9 cellular contexts compared by ENCODE assay signal in the genomic region with DNA sequence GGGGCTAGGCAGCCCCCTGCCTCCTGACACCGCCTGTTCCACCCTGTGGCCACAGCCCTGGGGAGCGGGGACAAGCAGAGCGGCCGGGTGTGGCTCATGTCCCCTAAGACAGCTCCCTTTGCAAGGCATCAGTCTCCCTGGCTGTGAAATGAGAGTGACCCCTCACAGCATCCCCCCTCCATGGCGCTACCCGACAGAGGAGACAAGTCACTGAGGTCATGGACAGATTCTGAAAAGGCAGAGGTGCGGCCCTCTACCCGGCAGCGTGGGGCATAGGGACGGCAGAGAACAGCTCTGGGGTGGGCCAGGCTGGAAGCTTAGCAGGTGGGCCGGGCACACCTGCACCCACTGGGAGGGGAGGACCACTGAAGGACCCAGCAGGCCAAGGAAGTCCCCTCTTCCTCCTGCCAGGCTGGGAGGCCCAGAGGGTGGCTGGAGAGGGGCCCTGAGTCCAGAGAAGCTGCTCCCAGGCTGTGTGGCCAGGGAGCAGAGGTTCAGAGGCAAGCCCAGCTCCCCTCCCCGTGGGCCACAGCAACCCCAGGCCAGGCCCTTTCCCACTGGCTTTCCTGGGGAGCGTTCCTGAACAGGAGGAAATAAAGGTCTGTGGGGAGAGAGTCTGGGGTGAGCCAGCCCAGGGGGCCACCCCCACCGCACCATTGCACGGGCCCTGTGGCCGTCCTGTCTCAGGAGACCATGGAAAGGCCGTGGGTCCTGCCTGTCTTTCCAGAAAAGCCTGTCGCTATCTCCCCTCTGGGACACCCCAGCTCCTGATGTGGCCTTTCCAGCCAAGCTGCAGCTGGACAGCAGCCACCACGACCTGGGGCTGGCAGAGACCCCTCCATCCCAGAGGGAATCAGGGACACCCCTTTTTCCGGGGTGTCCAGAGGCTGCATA. TPM values are rescaled to one million over a fixed set of nuclear protein-coding genes. Genes with fewer than 3 reads are reported as not detected.
DNase-seq lines count a peak whose midpoint lies in the region; ATAC-seq and TF ChIP-seq lines count a peak whose summit lies in the region.
"Had no signal": no experiment of that assay in that cellular context is flagged by ENCODE, and none has a peak within 500 bp of the region (broad histone marks: within the 10 kb centered on the region; RNA-seq: fewer than 3 reads in every experiment).

No MANE protein-coding gene starts in this region.

- no peaks in the 10 kb centered on the region for H3K9me2 ChIP-seq in HCT116 (ENCODE audit: insufficient read depth)

- H3K27ac Mint-ChIP-seq in activated naive CD8-positive, alpha-beta T cell treated with anti-CD3 and anti-CD28 coated beads for 36 hours = no peak overlapping the region
- H3K27ac Mint-ChIP-seq in stimulated activated naive B cell treated with anti-CD40 and anti-IgM and Interleukin-4, amounts not matched to agents 10 μg/mL and 1 μg/mL and 100 μg/mL, for 72 hours = peak overlapping the region; percentile 47
- no peak overlapping the region for H3K27ac Mint-ChIP-seq in nephron progenitor cell

- intact Hi-C loops in HCT116 (cut with micrococcal nuclease) = no loop called here

- TF ChIP-seq CTCF in HCT116 (IDR thresholded peaks at IDR 0.05 in 2 of 3, conservative IDR thresholded peaks at IDR 0.05 in 1 of 3; ENCODE audit: borderline replicate concordance in 1 of 3, insufficient read depth in 1 of 3, low read depth in 2 of 3, low read length in 2 of 3) = no peak
- no peak for TF ChIP-seq CTCF in nephron progenitor cell (IDR thresholded peaks at IDR 0.05)
- TF ChIP-seq CTCF in GM20000 (IDR thresholded peaks at IDR 0.05; ENCODE audit: extremely low read depth, missing control alignments) = no peak

- H2AFZ ChIP-seq in HCT116 (ENCODE audit: low read depth, low read length, poor library complexity, severe bottlenecking) = no peak overlapping the region

- peak overlapping the region; percentile 57 to 69 for H3K4me3 ChIP-seq in HCT116 (replicated peaks in 1 of 2; ENCODE audit: low read depth in 1 of 2, low read length in 2 of 2)

- TF ChIP-seq RAD21 in HCT116 (IDR thresholded peaks at IDR 0.05; ENCODE audit: low read depth) = no peak

- DNase-seq in HCT116 (ENCODE audit: low read depth, low spot score) (no peak), nephron progenitor cell (no peak), cerebellar nuclear complex (lab: John Stamatoyannopoulos, UW) (no peak), GM20000 (ENCODE audit: low spot score) (no peak)
- no peak for DNase-seq in activated naive CD8-positive, alpha-beta T cell treated with anti-CD3 and anti-CD28 coated beads for 36 hours
- no peak for DNase-seq in stimulated activated naive B cell treated with anti-CD40 and anti-IgM and Interleukin-4, amounts not matched to agents 10 μg/mL and 1 μg/mL and 100 μg/mL, for 72 hours
- DNase-seq: activated naive CD4-positive, alpha-beta T cell treated with anti-CD3 and anti-CD28 coated beads, Interleukin-2, amount 50 U/mL, for 16 hours had no signal

- H3K27me3 Mint-ChIP-seq in activated naive CD8-positive, alpha-beta T cell treated with anti-CD3 and anti-CD28 coated beads for 36 hours = peaks cover 4% of the 10 kb centered on the region
- H3K27me3 Mint-ChIP-seq in stimulated activated naive B cell treated with anti-CD40 and anti-IgM and Interleukin-4, amounts not matched to agents 10 μg/mL and 1 μg/mL and 100 μg/mL, for 72 hours = peaks cover 10 to 12% of the 10 kb centered on the region in 2 donors
- H3K27me3 Mint-ChIP-seq in nephron progenitor cell (ENCODE audit: low read depth, poor library complexity) = peaks cover 59% of the 10 kb centered on the region

- H4K20me1 ChIP-seq in HCT116 (ENCODE audit: insufficient read depth) = no peaks in the 10 kb centered on the region

- no peak for ATAC-seq in HCT116
- ATAC-seq in stimulated activated naive B cell treated with anti-CD40 and anti-IgM and Interleukin-4, amounts not matched to agents 10 μg/mL and 1 μg/mL and 100 μg/mL, for 72 hours (replicated peaks) = no peak

- peak overlapping the region; percentile 71 for H3K9ac ChIP-seq in HCT116 (ENCODE audit: low read length)

- H3K9me3 ChIP-seq in HCT116 (ENCODE audit: control insufficient read depth in 1 of 2, insufficient read depth in 1 of 2, low read depth in 1 of 2, low read length in 2 of 2) = no peaks in the 10 kb centered on the region
- H3K9me3 ChIP-seq: ovary had no signal

- POLR2A ChIA-PET in HCT116 (lab: Charles Lee) = interaction anchor here (0.7 kb wide), 1 partner anchor 20 kb away, joined by 3 read pairs; no protein-coding TSS in a partner anchor

- CTCF ChIA-PET in HCT116 (lab: Charles Lee) = no interaction called here

- H3K27ac ChIP-seq in HCT116 (ENCODE audit: low read depth, low read length) = no peak overlapping the region; the same call in 1 of the 2 replicates
- peak overlapping the region; percentile 82 for H3K27ac ChIP-seq in layer of hippocampus (ENCODE audit: low read depth, low read length)
- H3K27ac ChIP-seq: ovary had no signal

- peaks cover 8 to 44% of the 10 kb centered on the region in 2 experiments; a peak in 3 of 4 replicates for H3K4me1 ChIP-seq in HCT116 (ENCODE audit: control insufficient read depth in 1 of 2, insufficient read depth in 2 of 2, low read length in 2 of 2)

- RAD21 ChIA-PET in HCT116 (lab: Charles Lee; ENCODE audit: low non-redundant PET in 1 of 2, low total read pairs in 2 of 2, uncharacterized antibody in 2 of 2, unreplicated experiment in 2 of 2) = no interaction called here

- peaks cover 23% of the 10 kb centered on the region for H3K36me3 Mint-ChIP-seq in activated naive CD8-positive, alpha-beta T cell treated with anti-CD3 and anti-CD28 coated beads for 36 hours
- peaks cover 22 to 35% of the 10 kb centered on the region in 2 donors for H3K36me3 Mint-ChIP-seq in stimulated activated naive B cell treated with anti-CD40 and anti-IgM and Interleukin-4, amounts not matched to agents 10 μg/mL and 1 μg/mL and 100 μg/mL, for 72 hours
- no peaks in the 10 kb centered on the region for H3K36me3 Mint-ChIP-seq in nephron progenitor cell (ENCODE audit: low read depth)

- H3K36me3 ChIP-seq in HCT116 (ENCODE audit: control insufficient read depth in 1 of 2, insufficient read depth in 2 of 2, low read length in 2 of 2) = no peaks in the 10 kb centered on the region
- H3K36me3 ChIP-seq: ovary had no signal

- H3K4me1 Mint-ChIP-seq in activated naive CD8-positive, alpha-beta T cell treated with anti-CD3 and anti-CD28 coated beads for 36 hours = peaks cover 21% of the 10 kb centered on the region
- H3K4me1 Mint-ChIP-seq in stimulated activated naive B cell treated with anti-CD40 and anti-IgM and Interleukin-4, amounts not matched to agents 10 μg/mL and 1 μg/mL and 100 μg/mL, for 72 hours = peaks cover 22 to 24% of the 10 kb centered on the region in 2 donors
- peaks cover 5% of the 10 kb centered on the region for H3K4me1 Mint-ChIP-seq in nephron progenitor cell

- no TSS peak for BruUV-seq in HCT116 (replicated peaks; lab: Mats Ljungman, UMichigan)

- H3K27me3 ChIP-seq in HCT116 (ENCODE audit: insufficient read depth, low read length) (no peaks in the 10 kb centered on the region), layer of hippocampus (ENCODE audit: control insufficient read depth, insufficient read depth, low read length) (no peaks in the 10 kb centered on the region)

- H3K4me2 ChIP-seq in HCT116 (ENCODE audit: low read length) = peak overlapping the region; percentile 93

- no peak for TF ChIP-seq POLR2A in HCT116 (IDR thresholded peaks at IDR 0.05; ENCODE audit: borderline replicate concordance, extremely low read depth, insufficient read depth, insufficient read length)

- H3K4me3 Mint-ChIP-seq in activated naive CD8-positive, alpha-beta T cell treated with anti-CD3 and anti-CD28 coated beads for 36 hours = peak overlapping the region; percentile 64
- H3K4me3 Mint-ChIP-seq in stimulated activated naive B cell treated with anti-CD40 and anti-IgM and Interleukin-4, amounts not matched to agents 10 μg/mL and 1 μg/mL and 100 μg/mL, for 72 hours = peak overlapping the region; percentile 43 to 64
- no peak overlapping the region for H3K4me3 Mint-ChIP-seq in nephron progenitor cell

- no peaks in the 10 kb centered on the region for H3K9me3 Mint-ChIP-seq in activated naive CD8-positive, alpha-beta T cell treated with anti-CD3 and anti-CD28 coated beads for 36 hours
- no peaks in the 10 kb centered on the region for H3K9me3 Mint-ChIP-seq in stimulated activated naive B cell treated with anti-CD40 and anti-IgM and Interleukin-4, amounts not matched to agents 10 μg/mL and 1 μg/mL and 100 μg/mL, for 72 hours
- H3K9me3 Mint-ChIP-seq in nephron progenitor cell = no peaks in the 10 kb centered on the region

- H3K79me2 ChIP-seq in HCT116 (ENCODE audit: insufficient read depth, low read length) = peaks cover 19% of the 10 kb centered on the region; the same call in 1 of the 2 replicates

TF ChIP-seq in HCT116, 20 proteins besides CTCF, POLR2A, EP300 and RAD21 (continues in another document):
- TF ChIP-seq ELF1 (IDR thresholded peaks at IDR 0.05; ENCODE audit: borderline replicate concordance, low read depth) = no peak
- no peak for TF ChIP-seq SP1 (IDR thresholded peaks at IDR 0.05; ENCODE audit: low read depth)
- TF ChIP-seq SIN3A (IDR thresholded peaks at IDR 0.05; ENCODE audit: low read depth) = no peak
- TF ChIP-seq, protein P1, sequence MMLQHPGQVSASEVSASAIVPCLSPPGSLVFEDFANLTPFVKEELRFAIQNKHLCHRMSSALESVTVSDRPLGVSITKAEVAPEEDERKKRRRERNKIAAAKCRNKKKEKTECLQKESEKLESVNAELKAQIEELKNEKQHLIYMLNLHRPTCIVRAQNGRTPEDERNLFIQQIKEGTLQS (IDR thresholded peaks at IDR 0.05) = no peak
- TF ChIP-seq ZNF274 (IDR thresholded peaks at IDR 0.05; ENCODE audit: low read depth, low read length) = no peak
- TF ChIP-seq POLR2AphosphoS5 (IDR thresholded peaks at IDR 0.05; ENCODE audit: low read depth, low read length) = no peak
- TF ChIP-seq JUND (IDR thresholded peaks at IDR 0.05) = no peak
- no peak for TF ChIP-seq CEBPB (IDR thresholded peaks at IDR 0.05; ENCODE audit: low read depth)
- no peak for TF ChIP-seq SRF (IDR thresholded peaks at IDR 0.05; ENCODE audit: low read depth)
- no peak for TF ChIP-seq EGR1 (IDR thresholded peaks at IDR 0.05; ENCODE audit: low read depth)
- no peak for TF ChIP-seq FOSL1 (IDR thresholded peaks at IDR 0.05; ENCODE audit: low read depth)
- TF ChIP-seq TCF7L2 (IDR thresholded peaks at IDR 0.05; ENCODE audit: borderline replicate concordance, extremely low read depth, insufficient read depth, insufficient read length) = no peak
- TF ChIP-seq EZH2phosphoT487 (IDR thresholded peaks at IDR 0.05; ENCODE audit: borderline replicate concordance) = no peak

RNA-seq across cellular contexts. Expression of a gene that starts 1.7 kb away (rescaled TPM):
- total RNA-seq in HCT116 (2021; ENCODE audit: unreplicated experiment) = 34.0 TPM
- 48.8 and 50.6 TPM in 2 replicates for polyA plus RNA-seq in HCT116 (2012)
- total RNA-seq in activated naive CD8-positive, alpha-beta T cell treated with anti-CD3 and anti-CD28 coated beads for 36 hours = 10 to 100 TPM; 49.9 to 56.7 TPM

RNA-seq across cellular contexts. Expression of a gene that starts 22.6 kb away (rescaled TPM):
- total RNA-seq in HCT116 (2021; ENCODE audit: unreplicated experiment) = 14.0 TPM
- polyA plus RNA-seq in HCT116 (2012) = 5.3 and 7.0 TPM in 2 replicates
- total RNA-seq in activated naive CD8-positive, alpha-beta T cell treated with anti-CD3 and anti-CD28 coated beads for 36 hours = 10 to 100 TPM; 17.7 to 18.1 TPM

RNA-seq across cellular contexts. Expression of a gene that starts 30.2 kb away (rescaled TPM):
- not detected for total RNA-seq in HCT116 (2021; ENCODE audit: unreplicated experiment)
- polyA plus RNA-seq in HCT116 (2012) = 0.08 and 0.12 TPM in 2 replicates
- not detected for total RNA-seq in activated naive CD8-positive, alpha-beta T cell treated with anti-CD3 and anti-CD28 coated beads for 36 hours
